Comparison of ENCODE assay signal across 19 cellular contexts in genomic region chr3:13538520-13539284, GRCh38. TPM values are rescaled to one million over a fixed set of nuclear protein-coding genes. Genes with fewer than 3 reads are reported as not detected.
DNase-seq lines count a peak whose midpoint lies in the region; ATAC-seq, FAIRE-seq and TF ChIP-seq lines count a peak whose summit lies in the region.
"Had no signal": no experiment of that assay in that cellular context is flagged by ENCODE, and none has a peak within 500 bp of the region (broad histone marks: within the 10 kb centered on the region; RNA-seq: fewer than 3 reads in every experiment).

No MANE protein-coding gene starts in this region.

- H3K9ac ChIP-seq in adipocyte (ENCODE audit: low read length), result peak overlapping the region; percentile 82
- H3K9ac ChIP-seq in keratinocyte (ENCODE audit: control insufficient read depth, extremely low read depth, insufficient read depth, low read length), result no peak overlapping the region
- H3K9ac ChIP-seq: BLaER1 treated with 17β-estradiol and CSF1 and Interleukin-3, amounts not matched to agents 10 nM and 100 nM had no signal

- H3K4me3 ChIP-seq in HEK293 (ENCODE audit: low read depth, low read length), result no peak overlapping the region
- H3K4me3 ChIP-seq in adipocyte (ENCODE audit: low read length), result no peak overlapping the region
- no peak overlapping the region for H3K4me3 ChIP-seq in keratinocyte (ENCODE audit: control insufficient read depth in 2 of 3, extremely low read depth in 1 of 3, insufficient read depth in 2 of 3, low read depth in 1 of 3, low read length in 3 of 3)
- H3K4me3 ChIP-seq in spleen, result no peak overlapping the region
- no peak overlapping the region for H3K4me3 ChIP-seq in small intestine (ENCODE audit: low read depth in 1 of 2, low read length in 2 of 2)
- H3K4me3 ChIP-seq: BLaER1 treated with 17β-estradiol and CSF1 and Interleukin-3, amounts not matched to agents 10 nM and 100 nM; prostate gland; SK-N-MC; testis had no signal

- H3K4me2 ChIP-seq in keratinocyte (ENCODE audit: control insufficient read depth, extremely low read depth, insufficient read depth, low read depth, low read length), result peak overlapping the region; percentile 47
- H3K4me2 ChIP-seq: BLaER1 treated with 17β-estradiol and CSF1 and Interleukin-3, amounts not matched to agents 10 nM and 100 nM had no signal

- CTCF ChIA-PET in HEK293 (lab: Yijun Ruan, JAX), result interaction anchor here (0.7 to 1.5 kb wide), 4 partner anchors 10 to 109 kb away, joined by 3 to 6 read pairs (median 4); no protein-coding TSS in a partner anchor

- intact Hi-C loops in spleen (cut with DNase I; ENCODE audit: low total_unique reads), result no loop called here

- FAIRE-seq in keratinocyte (lab: Jason Lieb, UNC) (peak; percentile 80), small intestine (lab: Jason Lieb, UNC) (no peak)

- dilution Hi-C loops in keratinocyte (cut with MboI; ENCODE audit: extremely low pct_ligation_motif_present, low sequenced_read_pairs), result no loop called here

- H3K4me1 ChIP-seq in HEK293 (ENCODE audit: control insufficient read depth, insufficient read depth, low read length), result no peaks in the 10 kb centered on the region
- peaks cover 70% of the 10 kb centered on the region for H3K4me1 ChIP-seq in adipocyte (ENCODE audit: control insufficient read depth, insufficient read depth, low read length)
- H3K4me1 ChIP-seq in keratinocyte (ENCODE audit: control insufficient read depth, extremely low read depth, insufficient read depth, low read length), result peaks cover 38% of the 10 kb centered on the region
- peaks cover 0 to 11% (median 4%) of the 10 kb centered on the region in 6 donors for H3K4me1 ChIP-seq in spleen
- no peaks in the 10 kb centered on the region for H3K4me1 ChIP-seq in small intestine (ENCODE audit: control insufficient read depth in 2 of 2, insufficient read depth in 1 of 2, low read depth in 1 of 2, low read length in 1 of 2)
- H3K4me1 ChIP-seq: prostate gland had no signal

- TF ChIP-seq CTCF in HEK293 (tag by site-specific recombination; IDR thresholded peaks at IDR 0.05), result no peak
- no peak for TF ChIP-seq CTCF in keratinocyte (optimal IDR thresholded peaks at IDR 0.05 in 1 of 3, IDR thresholded peaks at IDR 0.05 in 1 of 3, conservative IDR thresholded peaks at IDR 0.05 in 1 of 3; ENCODE audit: extremely low read depth in 1 of 3, insufficient read depth in 2 of 3, low read length in 3 of 3)
- no peak for TF ChIP-seq CTCF in spleen (IDR thresholded peaks at IDR 0.05 in 8 of 11, conservative IDR thresholded peaks at IDR 0.05 in 3 of 11)

- H3K9me3 ChIP-seq in HEK293 (ENCODE audit: control insufficient read depth, insufficient read depth, low read depth, low read length) (no peaks in the 10 kb centered on the region), adipocyte (ENCODE audit: control insufficient read depth, low read length) (peaks cover 15% of the 10 kb centered on the region), keratinocyte (ENCODE audit: control insufficient read depth, low read depth, low read length) (no peaks in the 10 kb centered on the region), spleen (peaks cover 0 to 14% (median 5%) of the 10 kb centered on the region in 8 donors), small intestine (ENCODE audit: control insufficient read depth, low read depth) (no peaks in the 10 kb centered on the region)
- H3K9me3 ChIP-seq: prostate gland, testis had no signal

- no peaks in the 10 kb centered on the region for H3K9me1 ChIP-seq in keratinocyte (ENCODE audit: control insufficient read depth, extremely low read depth, insufficient read depth, low read length)

- no peaks in the 10 kb centered on the region for H3K79me2 ChIP-seq in keratinocyte (ENCODE audit: control insufficient read depth, insufficient read depth, low read length)

- no peak for ATAC-seq in HG02938 (IDR thresholded peaks at IDR 0.05; ENCODE audit: unreplicated experiment)

- H2AFZ ChIP-seq in keratinocyte (ENCODE audit: control insufficient read depth, low read length), result no peak overlapping the region

- DNase-seq in adipocyte (ENCODE audit: low read depth) (no peak), keratinocyte (ENCODE audit: low read depth, low spot score) (no peak), spleen (peak; percentile 50), DMS79 (lab: John Stamatoyannopoulos, UW) (no peak), small intestine (no peak)
- no peak for DNase-seq in stimulated activated CD4-positive, alpha-beta T cell treated with anti-CD3 and anti-CD28 coated beads, Interleukin-1b, Interleukin-23, amount 100 ng/mL, for 48 hours
- DNase-seq: activated CD4-positive, alpha-beta memory T cell treated with anti-CD3 and anti-CD28 coated beads for 36 hours; DND-41; hypothalamus; MM.1S; NCI-H1694 treated with DMSO at 0.1 percent for 48 hours; stimulated activated CD4-positive, alpha-beta T cell treated with anti-CD3 and anti-CD28 coated beads, Interleukin-2, amount 100 ng/mL, for 24 hours; testis had no signal

- POLR2A ChIA-PET in HEK293 (lab: Yijun Ruan, JAX), result no interaction called here

- WGBS in spleen, 5 donors, result 76 to 88% (median 80%) methylated on average over 8 to 9 of the region's 9 CpGs
- WGBS in small intestine, 3 donors, result 78 to 84% (median 84%) methylated on average over 9 of the region's 9 CpGs

- H3K27me3 ChIP-seq in adipocyte (replicated peaks; ENCODE audit: control insufficient read depth, insufficient read depth, low read length) (no peaks in the 10 kb centered on the region), keratinocyte (ENCODE audit: control insufficient read depth, extremely low read depth, insufficient read depth, low read length) (no peaks in the 10 kb centered on the region), spleen (replicated peaks in 1 of 7) (peaks cover 0 to 50% (median 0%) of the 10 kb centered on the region in 7 donors), small intestine (ENCODE audit: control insufficient read depth in 2 of 2, insufficient read depth in 2 of 2, low read length in 2 of 2) (no peaks in the 10 kb centered on the region)
- H3K27me3 ChIP-seq: testis had no signal

- no peak overlapping the region for H3K27ac ChIP-seq in HEK293 (ENCODE audit: extremely low read depth, low read depth, low read length)
- H3K27ac ChIP-seq in keratinocyte (ENCODE audit: control insufficient read depth, insufficient read depth, low read length), result peak overlapping the region; percentile 48
- no peak overlapping the region for H3K27ac ChIP-seq in spleen
- H3K27ac ChIP-seq in small intestine (ENCODE audit: low read depth in 1 of 2, low read length in 1 of 2), result no peak overlapping the region
- H3K27ac ChIP-seq: BLaER1 treated with 17β-estradiol and CSF1 and Interleukin-3, amounts not matched to agents 10 nM and 100 nM; prostate gland; SK-N-MC had no signal

- H3K36me3 ChIP-seq in HEK293 (ENCODE audit: control insufficient read depth in 2 of 2, insufficient read depth in 1 of 2, low read length in 2 of 2) (no peaks in the 10 kb centered on the region), adipocyte (ENCODE audit: control insufficient read depth, insufficient read depth, low read length, severe bottlenecking) (no peaks in the 10 kb centered on the region), keratinocyte (ENCODE audit: control insufficient read depth in 2 of 2, extremely low read depth in 1 of 2, insufficient read depth in 2 of 2, low read length in 2 of 2) (no peaks in the 10 kb centered on the region), spleen (no peaks in the 10 kb centered on the region), small intestine (ENCODE audit: control insufficient read depth in 2 of 2, insufficient read depth in 2 of 2, low read length in 2 of 2) (no peaks in the 10 kb centered on the region)
- H3K36me3 ChIP-seq: BLaER1 treated with 17β-estradiol and CSF1 and Interleukin-3, amounts not matched to agents 10 nM and 100 nM; prostate gland had no signal

- TF ChIP-seq POLR2A in spleen (IDR thresholded peaks at IDR 0.05), result no peak

- H4K20me1 ChIP-seq in keratinocyte (ENCODE audit: control insufficient read depth, extremely low read depth, insufficient read depth, low read length), result no peaks in the 10 kb centered on the region
- H4K20me1 ChIP-seq: BLaER1 treated with 17β-estradiol and CSF1 and Interleukin-3, amounts not matched to agents 10 nM and 100 nM had no signal

TF ChIP-seq in HEK293, 187 proteins besides CTCF, POLR2A, EP300 and RAD21 (continues in another document):
- TF ChIP-seq ZBTB6 (tag by site-specific recombination; IDR thresholded peaks at IDR 0.05), result peak; percentile 10; the same call in 1 of the 2 replicates
- TF ChIP-seq ZNF776 (tag by site-specific recombination; IDR thresholded peaks at IDR 0.05; ENCODE audit: borderline replicate concordance), result no peak

RNA-seq across cellular contexts. Expression of gene FBLN2, which starts 10.2 kb away (rescaled TPM):
- polyA plus RNA-seq in keratinocyte (0.72 to 3.2 TPM (median 0.87 TPM) in 3 replicates), spleen (10 to 100 TPM in 1 of 3 donors, 1 to 10 TPM in 2; 8.9 to 15.9 (median 9.1) TPM), small intestine (10 to 100 TPM in 1 of 3 donors, 1 to 10 TPM in 1, under 1 TPM in 1; 0.45 to 30.8 (median 1.9) TPM)
- polyA plus RNA-seq in keratinocyte (2011; ENCODE audit: low read depth), result 1.1 TPM
- 0.15 and 0.61 TPM in 2 replicates for polyA plus RNA-seq in keratinocyte (2011; cell fraction: cytosol; rRNA removed)
- 1.6 and 2.6 TPM in 2 replicates for polyA plus RNA-seq in keratinocyte (2011; cell fraction: nucleus; rRNA removed)
- polyA plus RNA-seq in keratinocyte (2012; ENCODE audit: low replicate concordance), result 1.2 and 2.6 TPM in 2 replicates
- 1.4 to 3.1 TPM (median 1.8 TPM) in 3 replicates for polyA minus RNA-seq in keratinocyte
- 1.7 TPM for polyA minus RNA-seq in keratinocyte (2011; cell fraction: cytosol; rRNA and poly(A)+ RNA removed)
- polyA minus RNA-seq in keratinocyte (2011; cell fraction: nucleus; rRNA and poly(A)+ RNA removed), result 3.2 and 3.7 TPM in 2 replicates
- total RNA-seq in spleen, result 10 to 100 TPM in 4 of 7 donors, 1 to 10 TPM in 3; 6.1 to 28.2 (median 17.4) TPM
- total RNA-seq: activated CD4-positive, alpha-beta memory T cell treated with anti-CD3 and anti-CD28 coated beads for 36 hours; H4 had no signal

RNA-seq across cellular contexts. Expression of gene HDAC11, which starts 58.6 kb away (rescaled TPM):
- polyA plus RNA-seq in keratinocyte (9.8 to 16.6 TPM (median 12.6 TPM) in 3 replicates), spleen (1 to 10 TPM; 2.5 to 6.5 (median 3.3) TPM), small intestine (10 to 100 TPM; 12.4 to 19.4 (median 18.1) TPM)
- polyA plus RNA-seq in keratinocyte (2011; ENCODE audit: low read depth), result 2.7 TPM
- 9.8 and 17.3 TPM in 2 replicates for polyA plus RNA-seq in keratinocyte (2011; cell fraction: cytosol; rRNA removed)
- polyA plus RNA-seq in keratinocyte (2011; cell fraction: nucleus; rRNA removed), result 12.8 and 15.6 TPM in 2 replicates
- polyA plus RNA-seq in keratinocyte (2012; ENCODE audit: low replicate concordance), result 13.6 and 18.2 TPM in 2 replicates
- polyA minus RNA-seq in keratinocyte, result 6.7 to 18.3 TPM (median 9.3 TPM) in 3 replicates
- polyA minus RNA-seq in keratinocyte (2011; cell fraction: cytosol; rRNA and poly(A)+ RNA removed), result 18.4 TPM
- 6.1 and 8.8 TPM in 2 replicates for polyA minus RNA-seq in keratinocyte (2011; cell fraction: nucleus; rRNA and poly(A)+ RNA removed)
- 10 to 100 TPM in 2 of 7 donors, 1 to 10 TPM in 5; 4.2 to 11.2 (median 6.3) TPM for total RNA-seq in spleen
